In genomic region chr20:47464380-47465101, GRCh38 we compare ENCODE assay signal across 1 cellular context.
TF ChIP-seq lines count a peak whose summit lies in the region.

No MANE protein-coding gene starts in this region.

TF ChIP-seq in K562, 482 proteins besides CTCF, POLR2A, EP300 and RAD21 (continued from another document):
- TF ChIP-seq MGA (IDR thresholded peaks at IDR 0.05), result 0 out of 2 replicates have a peak, but pooled peaks have one; percentile 14
- peak in 1 of 2 experiments; percentile 53; a peak in 1 of 4 replicates for TF ChIP-seq RCOR1 (IDR thresholded peaks at IDR 0.05; ENCODE audit: borderline replicate concordance in 1 of 2, low read depth in 2 of 2, low read length in 2 of 2)
- no peak for TF ChIP-seq GATAD2A (IDR thresholded peaks at IDR 0.05)
- peak; percentile 59; the same call in 1 of the 2 replicates for TF ChIP-seq ZKSCAN8 (CRISPR knock-in tag; IDR thresholded peaks at IDR 0.05)
- 0 out of 2 replicates have a peak, but pooled peaks have one; percentile 21 for TF ChIP-seq SMARCC2 (IDR thresholded peaks at IDR 0.05; ENCODE audit: low read depth)
- TF ChIP-seq ATF4 (CRISPR knock-in tag; IDR thresholded peaks at IDR 0.05), result peak; percentile 43; the same call in 1 of the 2 replicates
- TF ChIP-seq NRF1 (conservative IDR thresholded peaks at IDR 0.05 in 1 of 2, IDR thresholded peaks at IDR 0.05 in 1 of 2), result 0 out of 4 replicates have a peak, but pooled peaks have one; percentile 8 to 21
- peak; percentile 43; the same call in 1 of the 2 replicates for TF ChIP-seq FOSL1 (tag; conservative IDR thresholded peaks at IDR 0.05)
- peak; percentile 62; the same call in 1 of the 2 replicates for TF ChIP-seq ATF3 (IDR thresholded peaks at IDR 0.05)
- TF ChIP-seq ATF3 (CRISPR knock-in tag; conservative IDR thresholded peaks at IDR 0.05), result no peak
- TF ChIP-seq FOXM1 (IDR thresholded peaks at IDR 0.05; ENCODE audit: low read depth), result no peak
- no peak for TF ChIP-seq FOXM1 (CRISPR knock-in tag; IDR thresholded peaks at IDR 0.05; ENCODE audit: low read depth)
- TF ChIP-seq ZZZ3 (IDR thresholded peaks at IDR 0.05), result no peak
- TF ChIP-seq TCF15 (CRISPR knock-in tag; IDR thresholded peaks at IDR 0.05), result no peak
- TF ChIP-seq PBX2 (CRISPR knock-in tag; IDR thresholded peaks at IDR 0.05; ENCODE audit: low read depth), result peak; percentile 73
- peak; percentile 78 for TF ChIP-seq PBX2 (tag; conservative IDR thresholded peaks at IDR 0.05; ENCODE audit: low read depth)
- TF ChIP-seq TAF7 (tag; IDR thresholded peaks at IDR 0.05), result no peak
- TF ChIP-seq ARID1B (IDR thresholded peaks at IDR 0.05), result peak; percentile 25; the same call in 1 of the 2 replicates
- TF ChIP-seq EP400 (IDR thresholded peaks at IDR 0.05), result peak; percentile 47; the same call in 1 of the 2 replicates
